In genomic region chr14:20002319-20002718, GRCh38 we compare ENCODE assay signal across 24 cellular contexts. TPM values are rescaled to one million over a fixed set of nuclear protein-coding genes. Genes with fewer than 3 reads are reported as not detected.
"Had no signal": no experiment of that assay in that cellular context is flagged by ENCODE, and none has a peak within 500 bp of the region (broad histone marks: within the 10 kb centered on the region; RNA-seq: fewer than 3 reads in every experiment).

No MANE protein-coding gene starts in this region.

- DNase-seq: activated CD4-positive, alpha-beta memory T cell treated with anti-CD3 and anti-CD28 coated beads, Interleukin-2, amount 10 ng/mL, durations not matched to agents 7 days and 5 days; activated CD4-positive, alpha-beta T cell treated with anti-CD3 and anti-CD28 coated beads, Interleukin-2, amount 10 ng/mL, durations not matched to agents 24 days and 14 days; activated effector memory CD4-positive, alpha-beta T cell treated with Interleukin-2 at 50 U/mL for 16 hours; activated naive CD4-positive, alpha-beta T cell treated with anti-CD3 and anti-CD28 coated beads for 36 hours; activated T-cell treated with anti-CD3 and anti-CD28 coated beads, Interleukin-2, amount 50 U/mL, for 72 hours; amygdala; lower lobe of right lung; mesendoderm; mucosa of descending colon; occipital lobe; posterior cingulate gyrus; small intestine; stomach; T1000 had no signal

- H3K9me3 ChIP-seq: lower lobe of right lung, suprapubic skin had no signal

- H3K4me3 ChIP-seq: lower lobe of right lung, mucosa of descending colon, stomach, suprapubic skin, tibial nerve had no signal

- H3K36me3 ChIP-seq: lower lobe of right lung, stomach, suprapubic skin, tibial nerve had no signal

- FAIRE-seq: small intestine had no signal

- H3K36me3 Mint-ChIP-seq: stimulated activated memory B cell treated with anti-CD40 and anti-IgM and Interleukin-4, amounts not matched to agents 10 μg/mL and 1 μg/mL and 100 μg/mL, for 72 hours had no signal

- ATAC-seq: activated T-cell treated with anti-CD3 and anti-CD28 coated beads, Interleukin-2, amount 50 U/mL, for 72 hours; left lobe of liver; mucosa of descending colon; sciatic nerve; stimulated activated memory B cell treated with anti-CD40 and anti-IgM and Interleukin-4, amounts not matched to agents 10 μg/mL and 1 μg/mL and 100 μg/mL, for 72 hours had no signal

- H3K27me3 Mint-ChIP-seq: activated CD4-positive, alpha-beta memory T cell treated with anti-CD3 and anti-CD28 coated beads, Interleukin-2, amount 10 ng/mL, durations not matched to agents 7 days and 5 days; activated CD4-positive, alpha-beta T cell treated with anti-CD3 and anti-CD28 coated beads, Interleukin-2, amount 10 ng/mL, durations not matched to agents 24 days and 14 days; stimulated activated memory B cell treated with anti-CD40 and anti-IgM and Interleukin-4, amounts not matched to agents 10 μg/mL and 1 μg/mL and 100 μg/mL, for 72 hours had no signal

- H3K27ac Mint-ChIP-seq: activated CD4-positive, alpha-beta memory T cell treated with anti-CD3 and anti-CD28 coated beads, Interleukin-2, amount 10 ng/mL, durations not matched to agents 7 days and 5 days; activated CD4-positive, alpha-beta T cell treated with anti-CD3 and anti-CD28 coated beads, Interleukin-2, amount 10 ng/mL, durations not matched to agents 24 days and 14 days; activated naive CD4-positive, alpha-beta T cell treated with anti-CD3 and anti-CD28 coated beads for 36 hours; activated T-cell treated with anti-CD3 and anti-CD28 coated beads, Interleukin-2, amount 50 U/mL, for 72 hours; stimulated activated memory B cell treated with anti-CD40 and anti-IgM and Interleukin-4, amounts not matched to agents 10 μg/mL and 1 μg/mL and 100 μg/mL, for 72 hours had no signal

- H3K9me3 Mint-ChIP-seq: activated CD4-positive, alpha-beta T cell treated with anti-CD3 and anti-CD28 coated beads, Interleukin-2, amount 10 ng/mL, durations not matched to agents 24 days and 14 days had no signal

- H3K4me1 Mint-ChIP-seq: activated CD4-positive, alpha-beta memory T cell treated with anti-CD3 and anti-CD28 coated beads, Interleukin-2, amount 10 ng/mL, durations not matched to agents 7 days and 5 days; activated CD4-positive, alpha-beta T cell treated with anti-CD3 and anti-CD28 coated beads, Interleukin-2, amount 10 ng/mL, durations not matched to agents 24 days and 14 days; neural crest cell; stimulated activated memory B cell treated with anti-CD40 and anti-IgM and Interleukin-4, amounts not matched to agents 10 μg/mL and 1 μg/mL and 100 μg/mL, for 72 hours had no signal

- H3K27me3 ChIP-seq: stomach, suprapubic skin, tibial nerve had no signal

- H3K4me1 ChIP-seq: lower lobe of right lung, stomach, suprapubic skin, tibial nerve had no signal

- H3K4me3 Mint-ChIP-seq: activated CD4-positive, alpha-beta memory T cell treated with anti-CD3 and anti-CD28 coated beads, Interleukin-2, amount 10 ng/mL, durations not matched to agents 7 days and 5 days; activated CD4-positive, alpha-beta T cell treated with anti-CD3 and anti-CD28 coated beads, Interleukin-2, amount 10 ng/mL, durations not matched to agents 24 days and 14 days; activated naive CD4-positive, alpha-beta T cell treated with anti-CD3 and anti-CD28 coated beads for 36 hours; activated T-cell treated with anti-CD3 and anti-CD28 coated beads, Interleukin-2, amount 50 U/mL, for 72 hours; neural crest cell; stimulated activated memory B cell treated with anti-CD40 and anti-IgM and Interleukin-4, amounts not matched to agents 10 μg/mL and 1 μg/mL and 100 μg/mL, for 72 hours had no signal

- H3K27ac ChIP-seq: epithelial cell of prostate, lower lobe of right lung, stomach, suprapubic skin, tibial nerve had no signal

RNA-seq across cellular contexts. Expression of gene OR4Q2, which starts 0.4 kb away (rescaled TPM):
- total RNA-seq: activated CD4-positive, alpha-beta memory T cell treated with anti-CD3 and anti-CD28 coated beads, Interleukin-2, amount 10 ng/mL, durations not matched to agents 7 days and 5 days; activated CD4-positive, alpha-beta T cell treated with anti-CD3 and anti-CD28 coated beads, Interleukin-2, amount 10 ng/mL, durations not matched to agents 24 days and 14 days; activated naive CD4-positive, alpha-beta T cell treated with anti-CD3 and anti-CD28 coated beads for 36 hours; activated T-cell treated with anti-CD3 and anti-CD28 coated beads, Interleukin-2, amount 50 U/mL, for 72 hours; cerebellum; fibroblast of villous mesenchyme; kidney epithelial cell; left lobe of liver; lower lobe of right lung; mucosa of descending colon; neural crest cell; occipital lobe; sciatic nerve; stomach; suprapubic skin; tibial nerve had no signal
- polyA plus RNA-seq: small intestine, stomach had no signal

RNA-seq across cellular contexts. Expression of gene OR4K14, which starts 16.8 kb away (rescaled TPM):
- total RNA-seq: activated CD4-positive, alpha-beta memory T cell treated with anti-CD3 and anti-CD28 coated beads, Interleukin-2, amount 10 ng/mL, durations not matched to agents 7 days and 5 days; activated CD4-positive, alpha-beta T cell treated with anti-CD3 and anti-CD28 coated beads, Interleukin-2, amount 10 ng/mL, durations not matched to agents 24 days and 14 days; activated naive CD4-positive, alpha-beta T cell treated with anti-CD3 and anti-CD28 coated beads for 36 hours; activated T-cell treated with anti-CD3 and anti-CD28 coated beads, Interleukin-2, amount 50 U/mL, for 72 hours; cerebellum; fibroblast of villous mesenchyme; kidney epithelial cell; left lobe of liver; lower lobe of right lung; mucosa of descending colon; neural crest cell; occipital lobe; sciatic nerve; stomach; suprapubic skin; tibial nerve had no signal
- polyA plus RNA-seq: small intestine, stomach had no signal

RNA-seq across cellular contexts. Expression of gene OR4K15, which starts 26.9 kb away (rescaled TPM):
- total RNA-seq: activated CD4-positive, alpha-beta memory T cell treated with anti-CD3 and anti-CD28 coated beads, Interleukin-2, amount 10 ng/mL, durations not matched to agents 7 days and 5 days; activated CD4-positive, alpha-beta T cell treated with anti-CD3 and anti-CD28 coated beads, Interleukin-2, amount 10 ng/mL, durations not matched to agents 24 days and 14 days; activated naive CD4-positive, alpha-beta T cell treated with anti-CD3 and anti-CD28 coated beads for 36 hours; activated T-cell treated with anti-CD3 and anti-CD28 coated beads, Interleukin-2, amount 50 U/mL, for 72 hours; cerebellum; fibroblast of villous mesenchyme; kidney epithelial cell; left lobe of liver; lower lobe of right lung; mucosa of descending colon; neural crest cell; occipital lobe; sciatic nerve; stomach; suprapubic skin; tibial nerve had no signal
- polyA plus RNA-seq: small intestine, stomach had no signal

RNA-seq across cellular contexts. Expression of gene OR4K13, which starts 33.5 kb away (rescaled TPM):
- total RNA-seq: activated CD4-positive, alpha-beta memory T cell treated with anti-CD3 and anti-CD28 coated beads, Interleukin-2, amount 10 ng/mL, durations not matched to agents 7 days and 5 days; activated CD4-positive, alpha-beta T cell treated with anti-CD3 and anti-CD28 coated beads, Interleukin-2, amount 10 ng/mL, durations not matched to agents 24 days and 14 days; activated naive CD4-positive, alpha-beta T cell treated with anti-CD3 and anti-CD28 coated beads for 36 hours; activated T-cell treated with anti-CD3 and anti-CD28 coated beads, Interleukin-2, amount 50 U/mL, for 72 hours; cerebellum; fibroblast of villous mesenchyme; kidney epithelial cell; left lobe of liver; lower lobe of right lung; mucosa of descending colon; neural crest cell; occipital lobe; sciatic nerve; stomach; suprapubic skin; tibial nerve had no signal
- polyA plus RNA-seq: small intestine, stomach had no signal

RNA-seq across cellular contexts. Expression of gene OR4L1, which starts 57.5 kb away (rescaled TPM):
- total RNA-seq: activated CD4-positive, alpha-beta memory T cell treated with anti-CD3 and anti-CD28 coated beads, Interleukin-2, amount 10 ng/mL, durations not matched to agents 7 days and 5 days; activated CD4-positive, alpha-beta T cell treated with anti-CD3 and anti-CD28 coated beads, Interleukin-2, amount 10 ng/mL, durations not matched to agents 24 days and 14 days; activated naive CD4-positive, alpha-beta T cell treated with anti-CD3 and anti-CD28 coated beads for 36 hours; activated T-cell treated with anti-CD3 and anti-CD28 coated beads, Interleukin-2, amount 50 U/mL, for 72 hours; cerebellum; fibroblast of villous mesenchyme; kidney epithelial cell; left lobe of liver; lower lobe of right lung; mucosa of descending colon; neural crest cell; occipital lobe; sciatic nerve; stomach; suprapubic skin; tibial nerve had no signal
- polyA plus RNA-seq: small intestine, stomach had no signal
